ENCODE assay signal across 3 cellular contexts in genomic region chr6:16673011-16673797, GRCh38.
TF ChIP-seq lines count a peak whose summit lies in the region.

No MANE protein-coding gene starts in this region.

TF ChIP-seq in HEK293, 187 proteins besides CTCF, POLR2A, EP300 and RAD21:
- TF ChIP-seq, protein P1, sequence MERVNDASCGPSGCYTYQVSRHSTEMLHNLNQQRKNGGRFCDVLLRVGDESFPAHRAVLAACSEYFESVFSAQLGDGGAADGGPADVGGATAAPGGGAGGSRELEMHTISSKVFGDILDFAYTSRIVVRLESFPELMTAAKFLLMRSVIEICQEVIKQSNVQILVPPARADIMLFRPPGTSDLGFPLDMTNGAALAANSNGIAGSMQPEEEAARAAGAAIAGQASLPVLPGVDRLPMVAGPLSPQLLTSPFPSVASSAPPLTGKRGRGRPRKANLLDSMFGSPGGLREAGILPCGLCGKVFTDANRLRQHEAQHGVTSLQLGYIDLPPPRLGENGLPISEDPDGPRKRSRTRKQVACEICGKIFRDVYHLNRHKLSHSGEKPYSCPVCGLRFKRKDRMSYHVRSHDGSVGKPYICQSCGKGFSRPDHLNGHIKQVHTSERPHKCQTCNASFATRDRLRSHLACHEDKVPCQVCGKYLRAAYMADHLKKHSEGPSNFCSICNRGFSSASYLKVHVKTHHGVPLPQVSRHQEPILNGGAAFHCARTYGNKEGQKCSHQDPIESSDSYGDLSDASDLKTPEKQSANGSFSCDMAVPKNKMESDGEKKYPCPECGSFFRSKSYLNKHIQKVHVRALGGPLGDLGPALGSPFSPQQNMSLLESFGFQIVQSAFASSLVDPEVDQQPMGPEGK (tag by site-specific recombination; IDR thresholded peaks at IDR 0.05): no peak
- 0 out of 2 replicates have a peak, but pooled peaks have one; percentile 50 for TF ChIP-seq ZNF24 (tag by site-specific recombination; IDR thresholded peaks at IDR 0.05)
- TF ChIP-seq, protein P2, sequence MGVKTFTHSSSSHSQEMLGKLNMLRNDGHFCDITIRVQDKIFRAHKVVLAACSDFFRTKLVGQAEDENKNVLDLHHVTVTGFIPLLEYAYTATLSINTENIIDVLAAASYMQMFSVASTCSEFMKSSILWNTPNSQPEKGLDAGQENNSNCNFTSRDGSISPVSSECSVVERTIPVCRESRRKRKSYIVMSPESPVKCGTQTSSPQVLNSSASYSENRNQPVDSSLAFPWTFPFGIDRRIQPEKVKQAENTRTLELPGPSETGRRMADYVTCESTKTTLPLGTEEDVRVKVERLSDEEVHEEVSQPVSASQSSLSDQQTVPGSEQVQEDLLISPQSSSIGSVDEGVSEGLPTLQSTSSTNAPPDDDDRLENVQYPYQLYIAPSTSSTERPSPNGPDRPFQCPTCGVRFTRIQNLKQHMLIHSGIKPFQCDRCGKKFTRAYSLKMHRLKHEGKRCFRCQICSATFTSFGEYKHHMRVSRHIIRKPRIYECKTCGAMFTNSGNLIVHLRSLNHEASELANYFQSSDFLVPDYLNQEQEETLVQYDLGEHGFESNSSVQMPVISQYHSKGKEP (tag by site-specific recombination; IDR thresholded peaks at IDR 0.05): no peak
- TF ChIP-seq, protein P3, sequence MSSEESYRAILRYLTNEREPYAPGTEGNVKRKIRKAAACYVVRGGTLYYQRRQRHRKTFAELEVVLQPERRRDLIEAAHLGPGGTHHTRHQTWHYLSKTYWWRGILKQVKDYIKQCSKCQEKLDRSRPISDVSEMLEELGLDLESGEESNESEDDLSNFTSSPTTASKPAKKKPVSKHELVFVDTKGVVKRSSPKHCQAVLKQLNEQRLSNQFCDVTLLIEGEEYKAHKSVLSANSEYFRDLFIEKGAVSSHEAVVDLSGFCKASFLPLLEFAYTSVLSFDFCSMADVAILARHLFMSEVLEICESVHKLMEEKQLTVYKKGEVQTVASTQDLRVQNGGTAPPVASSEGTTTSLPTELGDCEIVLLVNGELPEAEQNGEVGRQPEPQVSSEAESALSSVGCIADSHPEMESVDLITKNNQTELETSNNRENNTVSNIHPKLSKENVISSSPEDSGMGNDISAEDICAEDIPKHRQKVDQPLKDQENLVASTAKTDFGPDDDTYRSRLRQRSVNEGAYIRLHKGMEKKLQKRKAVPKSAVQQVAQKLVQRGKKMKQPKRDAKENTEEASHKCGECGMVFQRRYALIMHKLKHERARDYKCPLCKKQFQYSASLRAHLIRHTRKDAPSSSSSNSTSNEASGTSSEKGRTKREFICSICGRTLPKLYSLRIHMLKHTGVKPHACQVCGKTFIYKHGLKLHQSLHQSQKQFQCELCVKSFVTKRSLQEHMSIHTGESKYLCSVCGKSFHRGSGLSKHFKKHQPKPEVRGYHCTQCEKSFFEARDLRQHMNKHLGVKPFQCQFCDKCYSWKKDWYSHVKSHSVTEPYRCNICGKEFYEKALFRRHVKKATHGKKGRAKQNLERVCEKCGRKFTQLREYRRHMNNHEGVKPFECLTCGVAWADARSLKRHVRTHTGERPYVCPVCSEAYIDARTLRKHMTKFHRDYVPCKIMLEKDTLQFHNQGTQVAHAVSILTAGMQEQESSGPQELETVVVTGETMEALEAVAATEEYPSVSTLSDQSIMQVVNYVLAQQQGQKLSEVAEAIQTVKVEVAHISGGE (tag by site-specific recombination; conservative IDR thresholded peaks at IDR 0.05; ENCODE audit: low read depth): no peak
- 0 out of 2 replicates have a peak, but pooled peaks have one; percentile 27 for TF ChIP-seq EGR2 (tag by site-specific recombination; IDR thresholded peaks at IDR 0.05; ENCODE audit: low read depth)
- TF ChIP-seq ZNF623 (tag by site-specific recombination; IDR thresholded peaks at IDR 0.05): no peak
- no peak for TF ChIP-seq ZNF777 (tag by site-specific recombination; IDR thresholded peaks at IDR 0.05; ENCODE audit: borderline replicate concordance)

TF ChIP-seq in liver, 16 proteins besides CTCF, POLR2A, EP300 and RAD21:
- TF ChIP-seq MAX (IDR thresholded peaks at IDR 0.05): no peak
- TF ChIP-seq HNF4A (conservative IDR thresholded peaks at IDR 0.05): peak in 1 of 2 donors; percentile 51
- TF ChIP-seq TAF1 (conservative IDR thresholded peaks at IDR 0.05): no peak
- TF ChIP-seq RXRA (IDR thresholded peaks at IDR 0.05): peak; percentile 25 to 58
TF ChIP-seq in liver: peak in this region for 2.

TF ChIP-seq in WTC11, 78 proteins besides CTCF, POLR2A, EP300 and RAD21:
- TF ChIP-seq, protein P4, sequence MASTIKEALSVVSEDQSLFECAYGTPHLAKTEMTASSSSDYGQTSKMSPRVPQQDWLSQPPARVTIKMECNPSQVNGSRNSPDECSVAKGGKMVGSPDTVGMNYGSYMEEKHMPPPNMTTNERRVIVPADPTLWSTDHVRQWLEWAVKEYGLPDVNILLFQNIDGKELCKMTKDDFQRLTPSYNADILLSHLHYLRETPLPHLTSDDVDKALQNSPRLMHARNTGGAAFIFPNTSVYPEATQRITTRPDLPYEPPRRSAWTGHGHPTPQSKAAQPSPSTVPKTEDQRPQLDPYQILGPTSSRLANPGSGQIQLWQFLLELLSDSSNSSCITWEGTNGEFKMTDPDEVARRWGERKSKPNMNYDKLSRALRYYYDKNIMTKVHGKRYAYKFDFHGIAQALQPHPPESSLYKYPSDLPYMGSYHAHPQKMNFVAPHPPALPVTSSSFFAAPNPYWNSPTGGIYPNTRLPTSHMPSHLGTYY (CRISPR knock-in tag; IDR thresholded peaks at IDR 0.05): no peak
- TF ChIP-seq IRF1 (CRISPR knock-in tag; IDR thresholded peaks at IDR 0.05) (no peak), OVOL2 (CRISPR knock-in tag; IDR thresholded peaks at IDR 0.05; ENCODE audit: borderline replicate concordance) (no peak), NFYB (CRISPR knock-in tag; conservative IDR thresholded peaks at IDR 0.05; ENCODE audit: low read depth) (no peak), FOXP4 (CRISPR knock-in tag; IDR thresholded peaks at IDR 0.05) (no peak), CBFB (CRISPR knock-in tag; IDR thresholded peaks at IDR 0.05; ENCODE audit: low read depth) (no peak), ETV6 (CRISPR knock-in tag; IDR thresholded peaks at IDR 0.05) (no peak)
